In the genomic region with DNA sequence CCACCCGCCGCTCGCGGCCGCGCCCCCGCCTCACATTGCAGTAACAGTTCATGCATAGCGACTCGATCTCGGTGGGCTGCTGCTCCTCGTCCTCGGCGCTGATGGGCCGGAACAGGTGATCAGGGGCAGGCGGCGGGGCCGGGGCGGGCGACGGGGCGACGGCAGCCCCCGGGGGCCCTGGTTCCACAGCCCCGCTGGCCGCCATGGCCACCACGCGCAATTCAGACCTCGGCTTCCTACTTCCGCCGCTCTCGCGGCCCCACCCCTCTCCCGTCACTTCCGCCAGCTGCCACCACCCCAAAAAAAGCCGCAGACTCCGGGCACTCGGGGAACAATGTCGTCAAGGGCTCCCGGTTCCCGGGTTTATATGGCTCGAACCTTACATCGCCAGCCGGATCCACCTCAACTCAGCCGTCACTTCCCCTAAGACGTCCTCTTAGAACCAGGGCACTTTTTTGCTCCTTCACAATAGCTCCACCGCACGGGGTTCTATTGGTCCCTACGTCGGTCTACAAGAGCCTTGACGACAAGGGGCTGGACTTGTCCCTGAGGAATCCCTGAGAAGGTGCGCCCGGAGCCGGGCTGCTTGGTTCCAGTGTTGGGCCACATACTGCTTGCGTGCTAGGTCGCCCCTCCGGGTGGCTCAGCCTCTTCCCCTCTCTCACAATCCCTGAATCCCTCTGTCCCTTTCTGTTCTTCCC, we compare ENCODE assay signal across 8 cellular contexts. TPM values are rescaled to one million over a fixed set of nuclear protein-coding genes. Genes with fewer than 3 reads are reported as not detected.
DNase-seq lines count a peak whose midpoint lies in the region; ATAC-seq and TF ChIP-seq lines count a peak whose summit lies in the region.

A gene with protein sequence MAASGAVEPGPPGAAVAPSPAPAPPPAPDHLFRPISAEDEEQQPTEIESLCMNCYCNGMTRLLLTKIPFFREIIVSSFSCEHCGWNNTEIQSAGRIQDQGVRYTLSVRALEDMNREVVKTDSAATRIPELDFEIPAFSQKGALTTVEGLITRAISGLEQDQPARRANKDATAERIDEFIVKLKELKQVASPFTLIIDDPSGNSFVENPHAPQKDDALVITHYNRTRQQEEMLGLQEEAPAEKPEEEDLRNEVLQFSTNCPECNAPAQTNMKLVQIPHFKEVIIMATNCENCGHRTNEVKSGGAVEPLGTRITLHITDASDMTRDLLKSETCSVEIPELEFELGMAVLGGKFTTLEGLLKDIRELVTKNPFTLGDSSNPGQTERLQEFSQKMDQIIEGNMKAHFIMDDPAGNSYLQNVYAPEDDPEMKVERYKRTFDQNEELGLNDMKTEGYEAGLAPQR (minus strand): TSS at position 238 of the 701 bp plus-strand sequence. CDS start 33 bp downstream, at position 205.

- peak; percentile 73 for DNase-seq in DMS53 treated with DMSO at 0.1 percent for 48 hours (lab: John Stamatoyannopoulos, UW; ENCODE audit: unreplicated experiment)
- peak; percentile 67 for DNase-seq in SHP77 treated with DMSO at 0.1 percent for 48 hours (lab: John Stamatoyannopoulos, UW)
- peak; percentile 95 for DNase-seq in activated effector memory CD4-positive, alpha-beta T cell treated with anti-CD3 and anti-CD28 coated beads, Interleukin-2, amount 50 U/mL, for 16 hours
- peak; percentile 71 for DNase-seq in fibroblast of villous mesenchyme (ENCODE audit: low read depth)
- peak; percentile 76 for DNase-seq in nephron progenitor cell

- peak within 1 kb of the TSS; percentile 73 for H3K4me2 ChIP-seq in KMS-11

- peak within 1 kb of the TSS; percentile 95 for H3K4me3 Mint-ChIP-seq in nephron progenitor cell
- peak within 1 kb of the TSS; percentile 98 for H3K4me3 Mint-ChIP-seq in stimulated activated naive CD8-positive, alpha-beta T cell treated with anti-CD3 and anti-CD28 coated beads, Interleukin-15, Interleukin-2, amounts not matched to agents 100 ng/mL and 50 ng/mL, for 24 hours

- peaks cover 25% of the 10 kb centered on the region for H3K27me3 Mint-ChIP-seq in nephron progenitor cell (ENCODE audit: low read depth, poor library complexity)
- H3K27me3 Mint-ChIP-seq in stimulated activated naive CD8-positive, alpha-beta T cell treated with anti-CD3 and anti-CD28 coated beads, Interleukin-15, Interleukin-2, amounts not matched to agents 100 ng/mL and 50 ng/mL, for 24 hours = no peaks in the 10 kb centered on the region

- peaks cover 33% of the 10 kb centered on the region for H3K36me3 Mint-ChIP-seq in nephron progenitor cell (ENCODE audit: low read depth)
- H3K36me3 Mint-ChIP-seq in stimulated activated naive CD8-positive, alpha-beta T cell treated with anti-CD3 and anti-CD28 coated beads, Interleukin-15, Interleukin-2, amounts not matched to agents 100 ng/mL and 50 ng/mL, for 24 hours (ENCODE audit: low read depth) = peaks cover 41% of the 10 kb centered on the region

- peak within 1 kb of the TSS; percentile 60 for H2AFZ ChIP-seq in KMS-11 (ENCODE audit: low read depth)

- TF ChIP-seq CTCF in KMS-11 (conservative IDR thresholded peaks at IDR 0.05; ENCODE audit: low read depth, low read length) (no peak), fibroblast of villous mesenchyme (IDR thresholded peaks at IDR 0.05; ENCODE audit: insufficient read depth, low read depth, low read length) (no peak), nephron progenitor cell (IDR thresholded peaks at IDR 0.05) (no peak)

- peaks cover 12% of the 10 kb centered on the region for H3K4me1 ChIP-seq in KMS-11 (ENCODE audit: low read depth, poor library complexity, severe bottlenecking)

- H3K9ac ChIP-seq in KMS-11 = peak within 1 kb of the TSS; percentile 70

- peak; percentile 81 for ATAC-seq in GM21717 (IDR thresholded peaks at IDR 0.05; ENCODE audit: unreplicated experiment)

- H3K27me3 ChIP-seq in KMS-11 (ENCODE audit: insufficient read depth, low read depth) = no peaks in the 10 kb centered on the region

- H4K20me1 ChIP-seq in KMS-11 (ENCODE audit: insufficient read depth) = no peaks in the 10 kb centered on the region

- H3K27ac Mint-ChIP-seq in nephron progenitor cell = peak within 1 kb of the TSS; percentile 16
- H3K27ac Mint-ChIP-seq in stimulated activated naive CD8-positive, alpha-beta T cell treated with anti-CD3 and anti-CD28 coated beads, Interleukin-15, Interleukin-2, amounts not matched to agents 100 ng/mL and 50 ng/mL, for 24 hours = peak within 1 kb of the TSS; percentile 87

- H3K79me2 ChIP-seq in KMS-11 (ENCODE audit: insufficient read depth, low read depth) = peaks cover 12% of the 10 kb centered on the region

- H3K4me3 ChIP-seq in KMS-11 (IDR thresholded peaks at IDR 0.05; ENCODE audit: insufficient read depth, low read depth, low read length) (no peak within 1 kb of the TSS), fibroblast of villous mesenchyme (ENCODE audit: low read depth, low read length) (peak within 1 kb of the TSS; percentile 90)

- H3K4me1 Mint-ChIP-seq in nephron progenitor cell = peaks cover 33% of the 10 kb centered on the region
- peaks cover 56% of the 10 kb centered on the region for H3K4me1 Mint-ChIP-seq in stimulated activated naive CD8-positive, alpha-beta T cell treated with anti-CD3 and anti-CD28 coated beads, Interleukin-15, Interleukin-2, amounts not matched to agents 100 ng/mL and 50 ng/mL, for 24 hours (ENCODE audit: low read depth)

- no peak within 1 kb of the TSS; the same call in 1 of the 2 replicates for H3K27ac ChIP-seq in KMS-11

- H3K9me3 Mint-ChIP-seq in nephron progenitor cell = no peaks in the 10 kb centered on the region
- no peaks in the 10 kb centered on the region for H3K9me3 Mint-ChIP-seq in stimulated activated naive CD8-positive, alpha-beta T cell treated with anti-CD3 and anti-CD28 coated beads, Interleukin-15, Interleukin-2, amounts not matched to agents 100 ng/mL and 50 ng/mL, for 24 hours

- H3K36me3 ChIP-seq in KMS-11 (ENCODE audit: insufficient read depth) = no peaks in the 10 kb centered on the region

RNA-seq across cellular contexts. Expression of the gene that starts here (rescaled TPM):
- 22.9 and 29.4 TPM in 2 replicates for total RNA-seq in fibroblast of villous mesenchyme
